8 cellular contexts compared by ENCODE assay signal in genomic region chr3:50154476-50154839, GRCh38. TPM values are rescaled to one million over a fixed set of nuclear protein-coding genes. Genes with fewer than 3 reads are reported as not detected.
DNase-seq lines count a peak whose midpoint lies in the region; ATAC-seq and TF ChIP-seq lines count a peak whose summit lies in the region.

No MANE protein-coding gene starts in this region.

- H2AK5ac ChIP-seq in mesenchymal stem cell (ENCODE audit: low read length, severe bottlenecking), result no peak overlapping the region

- peak overlapping the region in 1 of 2 experiments; percentile 37 for H2BK12ac ChIP-seq in mesenchymal stem cell (ENCODE audit: low read length in 2 of 2)

- H3K4ac ChIP-seq in mesenchymal stem cell (ENCODE audit: low read depth in 1 of 2, low read length in 2 of 2), result no peak overlapping the region

- peaks cover 36% of the 10 kb centered on the region for H3K4me1 ChIP-seq in mesenchymal stem cell (ENCODE audit: control insufficient read depth, insufficient read depth, low read depth, low read length)

- H3K23ac ChIP-seq in mesenchymal stem cell (ENCODE audit: low read length in 2 of 2), result no peak overlapping the region

- peak overlapping the region in 1 of 2 experiments; percentile 84 for H3K14ac ChIP-seq in mesenchymal stem cell (ENCODE audit: low read length in 2 of 2)

- H3K4me2 ChIP-seq in mesenchymal stem cell (ENCODE audit: low read length, poor library complexity, severe bottlenecking), result peak overlapping the region; percentile 66

- ATAC-seq in GM18907 (IDR thresholded peaks at IDR 0.05; ENCODE audit: unreplicated experiment) (peak; percentile 19), HG03460 (IDR thresholded peaks at IDR 0.05; ENCODE audit: unreplicated experiment) (peak; percentile 18), esophagus mucosa (no peak), HG02938 (IDR thresholded peaks at IDR 0.05; ENCODE audit: unreplicated experiment) (no peak)

- peaks cover 75% of the 10 kb centered on the region for H3K4me1 Mint-ChIP-seq in brain

- peaks cover 3% of the 10 kb centered on the region for H3K79me1 ChIP-seq in mesenchymal stem cell (replicated peaks; ENCODE audit: low read length, poor library complexity, severe bottlenecking)

- peak; percentile 20 for DNase-seq in ACHN
- DNase-seq in mesenchymal stem cell, result no peak
- DNase-seq in NCI-H2081 treated with DMSO at 0.1 percent for 48 hours (lab: John Stamatoyannopoulos, UW), result no peak

- no peak overlapping the region for H2BK120ac ChIP-seq in mesenchymal stem cell (ENCODE audit: low read depth, low read length)

- in situ Hi-C loops in ACHN (cut with HindIII; ENCODE audit: low pct_ligation_motif_present, low pct_unique_long_range_greater_than_20kb, low sequenced_read_pairs), result no loop called here

- peaks cover 28% of the 10 kb centered on the region for H3K27me3 Mint-ChIP-seq in brain

- H2AFZ ChIP-seq in mesenchymal stem cell (ENCODE audit: low read depth, low read length), result no peak overlapping the region

- peaks cover 0 to 1% of the 10 kb centered on the region in 2 experiments for H3K36me3 ChIP-seq in mesenchymal stem cell (ENCODE audit: control insufficient read depth in 1 of 2, insufficient read depth in 2 of 2, low read depth in 1 of 2, low read length in 2 of 2)

- no peak overlapping the region for H3K9ac ChIP-seq in mesenchymal stem cell (ENCODE audit: low read length)

- H4K8ac ChIP-seq in mesenchymal stem cell (ENCODE audit: low read length), result no peak overlapping the region

- peak overlapping the region; percentile 83 to 93 (median 87) for H3K4me3 Mint-ChIP-seq in brain

- H3K27ac Mint-ChIP-seq in brain, result peak overlapping the region; percentile 1 to 90 (median 72)

- 6% methylated on average over 20 of the region's 34 CpGs for WGBS in mesenchymal stem cell

- peak overlapping the region; percentile 30 for H2BK15ac ChIP-seq in mesenchymal stem cell (ENCODE audit: low read depth, poor library complexity, severe bottlenecking)

- H2BK5ac ChIP-seq in mesenchymal stem cell (ENCODE audit: low read depth, low read length, poor library complexity, severe bottlenecking), result no peak overlapping the region

- peaks cover 37 to 57% of the 10 kb centered on the region in 2 experiments for H3K27me3 ChIP-seq in mesenchymal stem cell (ENCODE audit: control insufficient read depth in 1 of 2, insufficient read depth in 1 of 2, low read length in 2 of 2)

- H3K18ac ChIP-seq in mesenchymal stem cell (ENCODE audit: low read depth in 1 of 2, low read length in 2 of 2), result peak overlapping the region; percentile 9 to 52

- no peak overlapping the region for H3K27ac ChIP-seq in mesenchymal stem cell (ENCODE audit: low read length, poor library complexity, severe bottlenecking)

- peaks cover 0 to 5% (median 0%) of the 10 kb centered on the region in 5 experiments for H3K9me3 Mint-ChIP-seq in brain

- H3K9me3 ChIP-seq in mesenchymal stem cell (ENCODE audit: control insufficient read depth, low read length), result no peaks in the 10 kb centered on the region

- peak; percentile 18 to 49 for TF ChIP-seq CTCF in brain (conservative IDR thresholded peaks at IDR 0.05)

- peak overlapping the region; percentile 18 for H4K91ac ChIP-seq in mesenchymal stem cell (ENCODE audit: low read length)

- H3K36me3 Mint-ChIP-seq in brain, result no peaks in the 10 kb centered on the region

- H3K4me3 ChIP-seq in mesenchymal stem cell (ENCODE audit: insufficient read depth in 1 of 2, low read depth in 1 of 2, low read length in 2 of 2), result peak overlapping the region in 1 of 2 experiments; percentile 39

RNA-seq across cellular contexts. Expression of gene SEMA3F, which starts 0.7 kb away (rescaled TPM):
- polyA plus RNA-seq in brain (ENCODE audit: insufficient read depth, low read depth, low replicate concordance), result 15.3 TPM
- polyA plus RNA-seq in mesenchymal stem cell (2013, experiment 1 of 2), result 23.6 TPM
- polyA plus RNA-seq in mesenchymal stem cell (2013, experiment 2 of 2), result 23.0 TPM
- 72.7 TPM for total RNA-seq in esophagus mucosa

RNA-seq across cellular contexts. Expression of gene GNAT1, which starts 37.0 kb away (rescaled TPM):
- polyA plus RNA-seq in brain (ENCODE audit: insufficient read depth, low read depth, low replicate concordance), result 0.59 TPM
- polyA plus RNA-seq in mesenchymal stem cell (2013, experiment 1 of 2), result not detected
- polyA plus RNA-seq in mesenchymal stem cell (2013, experiment 2 of 2), result not detected
- 0.08 TPM for total RNA-seq in esophagus mucosa

RNA-seq across cellular contexts. Expression of gene SLC38A3, which starts 50.6 kb away (rescaled TPM):
- 18.3 TPM for polyA plus RNA-seq in brain (ENCODE audit: insufficient read depth, low read depth, low replicate concordance)
- 0.01 TPM for polyA plus RNA-seq in mesenchymal stem cell (2013, experiment 1 of 2)
- 0.03 TPM for polyA plus RNA-seq in mesenchymal stem cell (2013, experiment 2 of 2)
- 0.60 TPM for total RNA-seq in esophagus mucosa

Comparison
In these comparisons a context has a peak if more than half of its experiments do, and no peak if none do; other contexts are left out.
1. ATAC-seq: peak in GM18907 (single experiment) and HG03460 (single experiment); none in esophagus mucosa (single experiment) and HG02938 (single experiment).